In genomic region chr5:3811116-3811515, GRCh38 we compare ENCODE assay signal across 37 cellular contexts.
DNase-seq lines count a peak whose midpoint lies in the region; ATAC-seq, FAIRE-seq and TF ChIP-seq lines count a peak whose summit lies in the region.
"Had no signal": no experiment of that assay in that cellular context is flagged by ENCODE, and none has a peak within 500 bp of the region (broad histone marks: within the 10 kb centered on the region; RNA-seq: fewer than 3 reads in every experiment).

No MANE protein-coding gene starts in this region.

- WGBS in mammary epithelial cell (ENCODE audit: low coverage, missing lambda C conversion rate), result 95% methylated on average over 1 of the region's 1 CpG

- H3K9ac ChIP-seq in mammary epithelial cell (ENCODE audit: insufficient read depth, low read length), result no peak overlapping the region
- H3K9ac ChIP-seq: BLaER1; BLaER1 treated with 17β-estradiol and CSF1 and Interleukin-3, amounts not matched to agents 10 nM and 100 nM had no signal

- no peak for FAIRE-seq in bronchial epithelial cell (lab: Jason Lieb, UNC)
- FAIRE-seq: A204.1, A549, D721Med had no signal

- H3K27me3 ChIP-seq in mammary epithelial cell (ENCODE audit: insufficient read depth, low read length), result no peaks in the 10 kb centered on the region
- no peaks in the 10 kb centered on the region for H3K27me3 ChIP-seq in bronchial epithelial cell (ENCODE audit: control insufficient read depth, insufficient read depth, low read length)
- H3K27me3 ChIP-seq: BE2C; BLaER1; BLaER1 treated with 17β-estradiol and CSF1 and Interleukin-3, amounts not matched to agents 10 nM and 100 nM had no signal

- H3K36me3 ChIP-seq in mammary epithelial cell (ENCODE audit: insufficient read depth, low read length) (no peaks in the 10 kb centered on the region), bronchial epithelial cell (ENCODE audit: control insufficient read depth, insufficient read depth, low read length) (no peaks in the 10 kb centered on the region)
- H3K36me3 ChIP-seq: BE2C; BLaER1; BLaER1 treated with 17β-estradiol and CSF1 and Interleukin-3, amounts not matched to agents 10 nM and 100 nM had no signal

- DNase-seq in mammary epithelial cell (peak; percentile 19), MCF 10A (ENCODE audit: unreplicated experiment) (no peak), bronchial epithelial cell (ENCODE audit: low read depth) (peak; percentile 78), epithelial cell of esophagus (ENCODE audit: low read depth) (peak; percentile 79), epithelial cell of prostate (ENCODE audit: low read depth, low spot score) (peak; percentile 31), ecto neural progenitor cell (ENCODE audit: low spot score) (no peak), immature natural killer cell (no peak)
- DNase-seq: 8988T; ACHN; AML-193; BE2C; C1 segment of cervical spinal cord; Caco-2; Calu3; CD4-positive, alpha-beta memory T cell; CD4-positive, alpha-beta T cell; CD4-positive, CD25-positive, alpha-beta regulatory T cell; CD8-positive, alpha-beta memory T cell; CD8-positive, alpha-beta T cell; COR-L47; DMS 273 treated with DMSO at 0.1 percent for 48 hours; DMS153; DMS53; DMS79; DMS79 treated with DMSO at 0.1 percent for 48 hours; DND-41; EL had no signal

- H4K20me1 ChIP-seq in mammary epithelial cell (ENCODE audit: insufficient read depth, low read length), result no peaks in the 10 kb centered on the region
- H4K20me1 ChIP-seq: BLaER1; BLaER1 treated with 17β-estradiol and CSF1 and Interleukin-3, amounts not matched to agents 10 nM and 100 nM had no signal

- BruUV-seq in mammary epithelial cell (replicated peaks; lab: Mats Ljungman, UMichigan) (no TSS peak), MCF 10A (replicated peaks; lab: Mats Ljungman, UMichigan) (no TSS peak)

- H3K4me3 Mint-ChIP-seq in MCF 10A (ENCODE audit: unreplicated experiment) (no peak overlapping the region), immature natural killer cell (no peak overlapping the region)
- H3K4me3 Mint-ChIP-seq: B cell; CD14-positive monocyte; CD4-positive, alpha-beta memory T cell; CD4-positive, alpha-beta T cell; CD4-positive, CD25-positive, alpha-beta regulatory T cell; CD8-positive, alpha-beta memory T cell; CD8-positive, alpha-beta T cell had no signal

- H3K27me3 Mint-ChIP-seq in MCF 10A (ENCODE audit: insufficient read depth, unreplicated experiment), result no peaks in the 10 kb centered on the region
- H3K27me3 Mint-ChIP-seq in immature natural killer cell (ENCODE audit: low read depth in 3 of 3), result peaks cover 0 to 4% (median 3%) of the 10 kb centered on the region in 3 donors
- H3K27me3 Mint-ChIP-seq: B cell; CD4-positive, alpha-beta memory T cell; CD4-positive, alpha-beta T cell; CD4-positive, CD25-positive, alpha-beta regulatory T cell had no signal

- H3K4me3 ChIP-seq in mammary epithelial cell (replicated peaks in 1 of 3; ENCODE audit: insufficient read depth in 1 of 3, low read depth in 2 of 3, low read length in 3 of 3) (no peak overlapping the region), bronchial epithelial cell (ENCODE audit: low read depth, low read length) (no peak overlapping the region), epithelial cell of esophagus (ENCODE audit: low read length) (no peak overlapping the region)
- H3K4me3 ChIP-seq: A549; BLaER1; BLaER1 treated with 17β-estradiol and CSF1 and Interleukin-3, amounts not matched to agents 10 nM and 100 nM had no signal

- H3K36me3 Mint-ChIP-seq in MCF 10A (ENCODE audit: insufficient read depth, unreplicated experiment) (no peaks in the 10 kb centered on the region), immature natural killer cell (peaks cover 0 to 8% (median 4%) of the 10 kb centered on the region in 3 donors)
- H3K36me3 Mint-ChIP-seq: CD14-positive monocyte; CD4-positive, alpha-beta memory T cell; CD4-positive, CD25-positive, alpha-beta regulatory T cell; CD8-positive, alpha-beta memory T cell; CD8-positive, alpha-beta T cell had no signal

- no peak for ATAC-seq in GM21825 (IDR thresholded peaks at IDR 0.05; ENCODE audit: unreplicated experiment)
- ATAC-seq: A549; CD8-positive, alpha-beta T cell had no signal

- H3K4me1 Mint-ChIP-seq in MCF 10A (ENCODE audit: insufficient read depth, unreplicated experiment), result peaks cover 5% of the 10 kb centered on the region
- no peaks in the 10 kb centered on the region for H3K4me1 Mint-ChIP-seq in immature natural killer cell
- H3K4me1 Mint-ChIP-seq: B cell; CD14-positive monocyte; CD4-positive, alpha-beta memory T cell; CD4-positive, CD25-positive, alpha-beta regulatory T cell; CD8-positive, alpha-beta memory T cell had no signal

- H3K27ac ChIP-seq in mammary epithelial cell (ENCODE audit: insufficient read depth, low read depth, low read length) (no peak overlapping the region), epithelial cell of prostate (no peak overlapping the region)
- H3K27ac ChIP-seq: 22Rv1; A549; BLaER1; BLaER1 treated with 17β-estradiol and CSF1 and Interleukin-3, amounts not matched to agents 10 nM and 100 nM; C4-2B had no signal

- H3K27ac Mint-ChIP-seq in MCF 10A (ENCODE audit: low read depth, unreplicated experiment), result no peak overlapping the region
- no peak overlapping the region for H3K27ac Mint-ChIP-seq in immature natural killer cell
- H3K27ac Mint-ChIP-seq: B cell; CD14-positive monocyte; CD4-positive, alpha-beta memory T cell; CD4-positive, alpha-beta T cell; CD4-positive, CD25-positive, alpha-beta regulatory T cell; CD8-positive, alpha-beta memory T cell; CD8-positive, alpha-beta T cell had no signal

- in situ Hi-C loops in mammary epithelial cell (cut with MboI; ENCODE audit: low sequenced_read_pairs in 2 of 2), result no loop called here

- TF ChIP-seq CTCF in mammary epithelial cell (conservative IDR thresholded peaks at IDR 0.05 in 1 of 2, IDR thresholded peaks at IDR 0.05 in 1 of 2; ENCODE audit: extremely low read depth in 1 of 2, insufficient read depth in 1 of 2, low read depth in 1 of 2, low read length in 2 of 2) (no peak), MCF 10A (IDR thresholded peaks at IDR 0.05; ENCODE audit: unreplicated experiment) (no peak), bronchial epithelial cell (IDR thresholded peaks at IDR 0.05; ENCODE audit: insufficient read depth, low read length, severe bottlenecking) (no peak), epithelial cell of esophagus (IDR thresholded peaks at IDR 0.05; ENCODE audit: insufficient read depth, low read depth, low read length, missing control alignments) (no peak)

- H3K9me3 Mint-ChIP-seq in MCF 10A (ENCODE audit: unreplicated experiment) (peaks cover 18% of the 10 kb centered on the region), immature natural killer cell (peaks cover 0 to 23% (median 3%) of the 10 kb centered on the region in 6 donors)

- no peaks in the 10 kb centered on the region for H3K79me2 ChIP-seq in mammary epithelial cell (ENCODE audit: insufficient read depth, low read length)

- CTCF ChIA-PET in mammary epithelial cell (lab: Charles Lee; ENCODE audit: low non-redundant PET), result no interaction called here
- CTCF ChIA-PET in MCF 10A (lab: Yijun Ruan, JAX), result interaction anchor here (0.7 kb wide), 1 partner anchor 64 kb away, joined by 4 read pairs; no protein-coding TSS in a partner anchor

- POLR2A ChIA-PET in MCF 10A (lab: Yijun Ruan, JAX), result interaction anchor here (0.7 kb wide), 1 partner anchor 272 kb away, joined by 3 read pairs; no protein-coding TSS in a partner anchor

- peaks cover 12% of the 10 kb centered on the region for H3K4me1 ChIP-seq in mammary epithelial cell (ENCODE audit: insufficient read depth, low read length)
- H3K4me1 ChIP-seq: A549, BE2C, Caco-2 had no signal

- dilution Hi-C loops in mammary epithelial cell (cut with HindIII; ENCODE audit: low sequenced_read_pairs), result no loop called here

- no peaks in the 10 kb centered on the region for H3K9me3 ChIP-seq in mammary epithelial cell (replicated peaks; ENCODE audit: insufficient read depth, low read length)
- H3K9me3 ChIP-seq: A549, BE2C, Caco-2 had no signal

- H2AFZ ChIP-seq in mammary epithelial cell (ENCODE audit: low read depth, low read length), result no peak overlapping the region

- no peak overlapping the region for H3K4me2 ChIP-seq in mammary epithelial cell (ENCODE audit: insufficient read depth, low read depth, low read length)
- H3K4me2 ChIP-seq: A549; BLaER1; BLaER1 treated with 17β-estradiol and CSF1 and Interleukin-3, amounts not matched to agents 10 nM and 100 nM had no signal

- intact Hi-C loops in mammary epithelial cell (cut with micrococcal nuclease) (no loop called here), MCF 10A (cut with micrococcal nuclease) (no loop called here)

Comparison
In these comparisons a context has a peak if more than half of its experiments do, and no peak if none do; other contexts are left out.
1. DNase-seq: peak in mammary epithelial cell (single experiment), bronchial epithelial cell (single experiment), epithelial cell of esophagus (single experiment) and epithelial cell of prostate (single experiment); none in MCF 10A (single experiment), ecto neural progenitor cell (single experiment) and immature natural killer cell (0 of 3).